8 cellular contexts compared by ENCODE assay signal in genomic region chr5:177132504-177133118, GRCh38. TPM values are rescaled to one million over a fixed set of nuclear protein-coding genes. Genes with fewer than 3 reads are reported as not detected.
DNase-seq lines count a peak whose midpoint lies in the region; ATAC-seq and TF ChIP-seq lines count a peak whose summit lies in the region.

No MANE protein-coding gene starts in this region.

- H3K4me2 ChIP-seq in SU-DHL-6 (ENCODE audit: low read depth, low read length, poor library complexity, severe bottlenecking), result peak overlapping the region; percentile 41

- H3K4me1 ChIP-seq in ACC112 (ENCODE audit: control insufficient read depth, insufficient read depth, low read length, unreplicated experiment) (peaks cover 28% of the 10 kb centered on the region), thymus (ENCODE audit: control insufficient read depth, insufficient read depth, low read length) (peaks cover 15% of the 10 kb centered on the region)

- H3K9me3 ChIP-seq in SU-DHL-6 (ENCODE audit: insufficient read depth, low read length) (no peaks in the 10 kb centered on the region), thymus (ENCODE audit: control insufficient read depth) (no peaks in the 10 kb centered on the region)

- H3K36me3 ChIP-seq in ACC112 (ENCODE audit: insufficient read depth, low read length) (peaks cover 13% of the 10 kb centered on the region), SU-DHL-6 (ENCODE audit: low read length) (peaks cover 19% of the 10 kb centered on the region), thymus (ENCODE audit: control insufficient read depth, insufficient read depth) (peaks cover 4% of the 10 kb centered on the region)

- H3K9me2 ChIP-seq in SU-DHL-6 (replicated peaks; ENCODE audit: insufficient read depth, low read length), result no peaks in the 10 kb centered on the region

- H3K9ac ChIP-seq in SU-DHL-6 (ENCODE audit: low read length), result peak overlapping the region; percentile 59

- peak overlapping the region; percentile 82 for H3K4me3 ChIP-seq in ACC112 (ENCODE audit: low read depth, low read length)
- H3K4me3 ChIP-seq in SU-DHL-6 (ENCODE audit: insufficient read depth, low read length, poor library complexity, severe bottlenecking), result peak overlapping the region; percentile 5
- peak overlapping the region; percentile 99 for H3K4me3 ChIP-seq in thymus (ENCODE audit: low read length)

- H3K27me3 ChIP-seq in ACC112 (ENCODE audit: insufficient read depth, low read length) (no peaks in the 10 kb centered on the region), SU-DHL-6 (ENCODE audit: low read length) (no peaks in the 10 kb centered on the region), thymus (ENCODE audit: control insufficient read depth, insufficient read depth) (no peaks in the 10 kb centered on the region)

- H4K20me1 ChIP-seq in SU-DHL-6 (ENCODE audit: low read depth, low read length), result no peaks in the 10 kb centered on the region

- peaks cover 61% of the 10 kb centered on the region for H3F3A ChIP-seq in SU-DHL-6 (ENCODE audit: insufficient read depth)

- DNase-seq in effector CD8-positive, alpha-beta T cell (lab: John Stamatoyannopoulos, UW), result peak; percentile 40
- DNase-seq in midbrain (lab: John Stamatoyannopoulos, UW) (peak; percentile 59), kidney tubule cell (ENCODE audit: low spot score) (no peak), GM19238 (ENCODE audit: insufficient read length, low spot score) (no peak)

- WGBS in thymus, result 22% methylated on average over 57 of the region's 57 CpGs

- TF ChIP-seq CTCF in SU-DHL-6 (IDR thresholded peaks at IDR 0.05; ENCODE audit: insufficient read depth, low read length, poor library complexity, severe bottlenecking), result no peak

- H3K27ac ChIP-seq in ACC112 (ENCODE audit: low read depth, low read length) (peak overlapping the region; percentile 29; the same call in 1 of the 2 replicates), SU-DHL-6 (ENCODE audit: low read depth, low read length) (peak overlapping the region; percentile 70), thymus (ENCODE audit: low read depth) (peak overlapping the region; percentile 91)

- H2AFZ ChIP-seq in ACC112 (ENCODE audit: low read length, unreplicated experiment) (peak overlapping the region; percentile 97), SU-DHL-6 (ENCODE audit: low read depth, low read length, severe bottlenecking) (peak overlapping the region; percentile 27)

- H3K79me2 ChIP-seq in ACC112 (ENCODE audit: control insufficient read depth, insufficient read depth, low read length, unreplicated experiment), result peaks cover 30% of the 10 kb centered on the region
- H3K79me2 ChIP-seq in SU-DHL-6 (ENCODE audit: insufficient read depth, low read length), result peaks cover 34% of the 10 kb centered on the region

- ATAC-seq in GM19467 (IDR thresholded peaks at IDR 0.05; ENCODE audit: unreplicated experiment), result peak; percentile 4

RNA-seq across cellular contexts. Expression of gene NSD1, which starts 1.0 kb away (rescaled TPM):
- polyA plus RNA-seq in thymus, result 10.9 TPM

RNA-seq across cellular contexts. Expression of gene FGFR4, which starts 45.9 kb away (rescaled TPM):
- 1.7 TPM for polyA plus RNA-seq in thymus

Comparison
In these comparisons a context has a peak if more than half of its experiments do, and no peak if none do; other contexts are left out.
1. H3K27ac ChIP-seq: peak in every context shown above with its lines; median percentile 91 in thymus; 70 in SU-DHL-6; 29 in ACC112.
2. H3K4me3 ChIP-seq: peak in every context shown above with its lines; median percentile 99 in thymus; 82 in ACC112; 5 in SU-DHL-6.
3. DNase-seq: peak in effector CD8-positive, alpha-beta T cell (single experiment) and midbrain (single experiment); none in kidney tubule cell (single experiment) and GM19238 (single experiment).